Comparison of ENCODE assay signal across 34 cellular contexts in the genomic region with DNA sequence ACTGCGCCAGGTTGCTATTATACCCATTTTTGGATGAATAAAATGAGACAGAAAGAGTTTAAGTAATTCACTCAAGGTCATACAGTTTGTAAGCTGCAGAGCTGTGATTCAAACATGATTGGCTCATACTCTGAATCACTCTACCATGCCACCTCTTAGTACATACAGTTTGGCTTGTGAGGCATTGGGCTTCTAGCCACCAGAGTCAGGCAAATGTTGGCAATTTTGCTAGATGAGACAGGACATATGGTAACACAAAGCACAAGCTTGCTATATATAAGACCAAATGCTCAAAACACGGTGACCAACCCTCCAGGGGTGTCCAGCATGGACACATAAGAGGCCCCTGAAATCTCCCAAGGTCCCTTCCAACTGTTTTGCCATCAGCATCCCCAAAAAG.
"Had no signal": no experiment of that assay in that cellular context is flagged by ENCODE, and none has a peak within 500 bp of the region (broad histone marks: within the 10 kb centered on the region; RNA-seq: fewer than 3 reads in every experiment).

No MANE protein-coding gene starts in this region.

- H3K4me3 Mint-ChIP-seq: activated B cell treated with CpG ODN at 0.5 μM for 24 hours; activated CD4-positive, alpha-beta memory T cell treated with anti-CD3 and anti-CD28 coated beads, Interleukin-2, amount 10 ng/mL, durations not matched to agents 7 days and 5 days; activated CD8-positive, alpha-beta memory T cell treated with anti-CD3 and anti-CD28 coated beads, Interleukin-2, amount 10 ng/mL, durations not matched to agents 7 days and 5 days; activated naive CD4-positive, alpha-beta T cell treated with anti-CD3 and anti-CD28 coated beads, Interleukin-2, amount 10 ng/mL, durations not matched to agents 7 days and 5 days; activated naive CD8-positive, alpha-beta T cell; activated naive CD8-positive, alpha-beta T cell treated with anti-CD3 and anti-CD28 coated beads, Interleukin-2, amount 50 U/mL, for 24 hours; brain; central memory CD8-positive, alpha-beta T cell had no signal

- ATAC-seq: activated CD8-positive, alpha-beta memory T cell treated with anti-CD3 and anti-CD28 coated beads, Interleukin-2, amount 10 ng/mL, durations not matched to agents 7 days and 5 days; activated naive CD8-positive, alpha-beta T cell treated with anti-CD3 and anti-CD28 coated beads, Interleukin-2, amount 50 U/mL, for 24 hours; Panc1 had no signal

- H3K36me3 Mint-ChIP-seq: activated CD8-positive, alpha-beta memory T cell treated with anti-CD3 and anti-CD28 coated beads, Interleukin-2, amount 10 ng/mL, durations not matched to agents 7 days and 5 days; activated naive CD4-positive, alpha-beta T cell treated with anti-CD3 and anti-CD28 coated beads, Interleukin-2, amount 10 ng/mL, durations not matched to agents 7 days and 5 days; activated naive CD8-positive, alpha-beta T cell; brain had no signal

- H3K9me3 Mint-ChIP-seq: activated CD4-positive, alpha-beta memory T cell treated with anti-CD3 and anti-CD28 coated beads, Interleukin-2, amount 10 ng/mL, durations not matched to agents 7 days and 5 days; activated naive CD4-positive, alpha-beta T cell treated with anti-CD3 and anti-CD28 coated beads, Interleukin-2, amount 10 ng/mL, durations not matched to agents 7 days and 5 days; activated naive CD8-positive, alpha-beta T cell treated with anti-CD3 and anti-CD28 coated beads, Interleukin-2, amount 50 U/mL, for 24 hours; central memory CD8-positive, alpha-beta T cell had no signal

- H3K36me3 ChIP-seq: cardiac muscle cell had no signal

- H3K4me3 ChIP-seq: cardiac muscle cell had no signal

- H3K27ac Mint-ChIP-seq: activated B cell treated with CpG ODN at 0.5 μM for 24 hours; activated CD4-positive, alpha-beta memory T cell treated with anti-CD3 and anti-CD28 coated beads, Interleukin-2, amount 10 ng/mL, durations not matched to agents 7 days and 5 days; activated CD8-positive, alpha-beta memory T cell treated with anti-CD3 and anti-CD28 coated beads, Interleukin-2, amount 10 ng/mL, durations not matched to agents 7 days and 5 days; activated naive CD4-positive, alpha-beta T cell treated with anti-CD3 and anti-CD28 coated beads, Interleukin-2, amount 10 ng/mL, durations not matched to agents 7 days and 5 days; activated naive CD8-positive, alpha-beta T cell; activated naive CD8-positive, alpha-beta T cell treated with anti-CD3 and anti-CD28 coated beads, Interleukin-2, amount 50 U/mL, for 24 hours; brain had no signal

- H3K27ac ChIP-seq: cardiac muscle cell, VCaP had no signal

- H3K27me3 Mint-ChIP-seq: activated B cell treated with CpG ODN at 0.5 μM for 24 hours; activated CD4-positive, alpha-beta memory T cell treated with anti-CD3 and anti-CD28 coated beads, Interleukin-2, amount 10 ng/mL, durations not matched to agents 7 days and 5 days; activated CD8-positive, alpha-beta memory T cell treated with anti-CD3 and anti-CD28 coated beads, Interleukin-2, amount 10 ng/mL, durations not matched to agents 7 days and 5 days; activated naive CD4-positive, alpha-beta T cell treated with anti-CD3 and anti-CD28 coated beads, Interleukin-2, amount 10 ng/mL, durations not matched to agents 7 days and 5 days; activated naive CD8-positive, alpha-beta T cell; activated naive CD8-positive, alpha-beta T cell treated with anti-CD3 and anti-CD28 coated beads, Interleukin-2, amount 50 U/mL, for 24 hours; central memory CD8-positive, alpha-beta T cell had no signal

- DNase-seq: activated B cell treated with CpG ODN at 0.5 μM for 24 hours; activated CD4-positive, alpha-beta memory T cell treated with anti-CD3 and anti-CD28 coated beads, Interleukin-2, amount 10 ng/mL, durations not matched to agents 7 days and 5 days; activated CD4-positive, alpha-beta T cell treated with anti-CD3 and anti-CD28 coated beads for 4 hours; activated CD4-positive, CD25-positive, alpha-beta regulatory T cell treated with anti-CD3 and anti-CD28 coated beads, Interleukin-2, amount 50 U/mL, for 72 hours; activated CD8-positive, alpha-beta memory T cell treated with anti-CD3 and anti-CD28 coated beads for 24 hours; activated CD8-positive, alpha-beta memory T cell treated with anti-CD3 and anti-CD28 coated beads, Interleukin-2, amount 10 ng/mL, durations not matched to agents 7 days and 5 days; activated CD8-positive, alpha-beta memory T cell treated with anti-CD3 and anti-CD28 coated beads, Interleukin-2, amount 50 U/mL, for 48 hours; activated effector memory CD4-positive, alpha-beta T cell treated with Interleukin-2 at 50 U/mL for 16 hours; activated naive CD4-positive, alpha-beta T cell treated with anti-CD3 and anti-CD28 coated beads, Interleukin-2, amount 10 ng/mL, durations not matched to agents 7 days and 5 days; activated naive CD8-positive, alpha-beta T cell treated with anti-CD3 and anti-CD28 coated beads, Interleukin-2, amount 50 U/mL, for 24 hours; activated T-cell treated with anti-CD3 and anti-CD28 coated beads, Interleukin-2, amount 50 U/mL, for 48 hours; anterior cingulate cortex; Kasumi-1; KG1; NCI-H1105; NCI-H1417 treated with DMSO at 0.1 percent for 48 hours; NCI-H1694; NCI-H1930; NCI-H2081 treated with DMSO at 0.1 percent for 48 hours; NCI-H226; NCI-H446 treated with DMSO at 0.1 percent for 48 hours; NCI-H524 treated with DMSO at 0.1 percent for 48 hours; RPMI8226; SHP77 treated with DMSO at 0.1 percent for 48 hours; SW 1271; T-helper 1 cell; T-helper 2 cell; T-helper 9 cell had no signal

- H3K27me3 ChIP-seq: cardiac muscle cell had no signal

- H3K4me1 Mint-ChIP-seq: activated B cell treated with CpG ODN at 0.5 μM for 24 hours; activated CD4-positive, alpha-beta memory T cell treated with anti-CD3 and anti-CD28 coated beads, Interleukin-2, amount 10 ng/mL, durations not matched to agents 7 days and 5 days; activated CD8-positive, alpha-beta memory T cell treated with anti-CD3 and anti-CD28 coated beads, Interleukin-2, amount 10 ng/mL, durations not matched to agents 7 days and 5 days; activated naive CD4-positive, alpha-beta T cell treated with anti-CD3 and anti-CD28 coated beads, Interleukin-2, amount 10 ng/mL, durations not matched to agents 7 days and 5 days; activated naive CD8-positive, alpha-beta T cell treated with anti-CD3 and anti-CD28 coated beads, Interleukin-2, amount 50 U/mL, for 24 hours; central memory CD8-positive, alpha-beta T cell had no signal
